ENCODE assay signal across 8 cellular contexts in genomic region chr11:46315033-46315738, GRCh38. TPM values are rescaled to one million over a fixed set of nuclear protein-coding genes. Genes with fewer than 3 reads are reported as not detected.
A peak's percentile ranks its signal among the peaks of the same experiment; 100 is the strongest.
DNase-seq lines count a peak whose midpoint lies in the region; ATAC-seq and TF ChIP-seq lines count a peak whose summit lies in the region.

No MANE protein-coding gene starts in this region.

- H3K27me3 ChIP-seq in right lobe of liver, result no peaks in the 10 kb centered on the region

- intact Hi-C loops in right lobe of liver (cut with DNase I), result loop anchor here in 1 of 2 donors (5.0 kb wide), 1 partner anchor 78 kb away; no protein-coding TSS in a partner anchor

- H3K36me3 Mint-ChIP-seq in central memory CD8-positive, alpha-beta T cell (ENCODE audit: insufficient read depth), result no peaks in the 10 kb centered on the region

- no peaks in the 10 kb centered on the region for H3K9me3 ChIP-seq in right lobe of liver

- H3K27ac Mint-ChIP-seq in central memory CD8-positive, alpha-beta T cell (ENCODE audit: low read depth), result no peak overlapping the region

- no peaks in the 10 kb centered on the region for H3K9me3 Mint-ChIP-seq in central memory CD8-positive, alpha-beta T cell

- no peaks in the 10 kb centered on the region for H3K36me3 ChIP-seq in right lobe of liver

- TF ChIP-seq POLR2A in right lobe of liver (IDR thresholded peaks at IDR 0.05), result no peak

- no peaks in the 10 kb centered on the region for H3K4me1 ChIP-seq in right lobe of liver

- WGBS in right lobe of liver (ENCODE audit: insufficient coverage, low coverage, low lambda C conversion rate, missing lambda C conversion rate), result 16% methylated on average over 12 of the region's 16 CpGs

- H3K27ac ChIP-seq in right lobe of liver, result no peak overlapping the region

- no peak overlapping the region for H3K4me3 ChIP-seq in right lobe of liver

- H3K4me1 Mint-ChIP-seq in central memory CD8-positive, alpha-beta T cell, result peaks cover 17% of the 10 kb centered on the region

- no peak for ATAC-seq in central memory CD8-positive, alpha-beta T cell (replicated peaks; ENCODE audit: extremely low read depth, poor library complexity, severe bottlenecking)
- peak; percentile 50 to 75 (median 62) for ATAC-seq in right lobe of liver

- DNase-seq in NCI-H345 (lab: John Stamatoyannopoulos, UW) (peak; percentile 24), NCI-H345 treated with DMSO at 0.1 percent for 48 hours (lab: John Stamatoyannopoulos, UW; ENCODE audit: unreplicated experiment) (no peak), NCI-H2171 (lab: John Stamatoyannopoulos, UW) (peak; percentile 32), right lobe of liver (no peak), DMS79 (lab: John Stamatoyannopoulos, UW) (no peak)
- DNase-seq in activated CD4-positive, CD25-positive, alpha-beta regulatory T cell treated with anti-CD3 and anti-CD28 coated beads, Interleukin-2, amount 50 U/mL, for 16 hours (ENCODE audit: low read depth, low spot score), result peak; percentile 64
- DNase-seq in central memory CD8-positive, alpha-beta T cell (ENCODE audit: low spot score in 2 of 2), result peak; percentile 56 to 72
- DNase-seq in stimulated activated CD8-positive, alpha-beta memory T cell treated with anti-CD3 and anti-CD28 coated beads, Interleukin-15, amount 100 ng/mL, for 48 hours (ENCODE audit: low read depth in 2 of 2), result peak; percentile 42 to 49

- no peak overlapping the region for H3K4me3 Mint-ChIP-seq in central memory CD8-positive, alpha-beta T cell

- peak; percentile 77 to 86 (median 82) for TF ChIP-seq CTCF in right lobe of liver (IDR thresholded peaks at IDR 0.05)

- H3K27me3 Mint-ChIP-seq in central memory CD8-positive, alpha-beta T cell, result peaks cover 26% of the 10 kb centered on the region

RNA-seq across cellular contexts. Expression of gene DGKZ, which starts 32.1 kb away (rescaled TPM):
- 10 to 100 TPM; 10.7 to 57.9 (median 16.0) TPM for total RNA-seq in right lobe of liver

RNA-seq across cellular contexts. Expression of gene CREB3L1, which starts 37.7 kb away (rescaled TPM):
- total RNA-seq in right lobe of liver, result under 1 TPM; 0.07 to 0.37 (median 0.24) TPM

Comparison
In these comparisons a context has a peak if more than half of its experiments do, and no peak if none do; other contexts are left out.
1. DNase-seq: peak in NCI-H345 (single experiment), NCI-H2171 (single experiment), activated CD4-positive, CD25-positive, alpha-beta regulatory T cell treated with anti-CD3 and anti-CD28 coated beads, Interleukin-2, amount 50 U/mL, for 16 hours (single experiment), central memory CD8-positive, alpha-beta T cell (2 of 2) and stimulated activated CD8-positive, alpha-beta memory T cell treated with anti-CD3 and anti-CD28 coated beads, Interleukin-15, amount 100 ng/mL, for 48 hours (2 of 2); none in NCI-H345 treated with DMSO at 0.1 percent for 48 hours (single experiment), right lobe of liver (0 of 3) and DMS79 (single experiment).